ENCODE assay signal across 14 cellular contexts in genomic region chr9:5551771-5552170, GRCh38. TPM values are rescaled to one million over a fixed set of nuclear protein-coding genes. Genes with fewer than 3 reads are reported as not detected.
"Had no signal": no experiment of that assay in that cellular context is flagged by ENCODE, and none has a peak within 500 bp of the region (broad histone marks: within the 10 kb centered on the region; RNA-seq: fewer than 3 reads in every experiment).

No MANE protein-coding gene starts in this region.

- ATAC-seq: naive thymus-derived CD4-positive, alpha-beta T cell; right cardiac atrium had no signal

- H3K9me3 ChIP-seq: ovary had no signal

- H3K27ac Mint-ChIP-seq: endodermal cell, progenitor cell of endocrine pancreas had no signal

- H3K27me3 ChIP-seq: ovary had no signal

- H3K4me1 Mint-ChIP-seq: endodermal cell had no signal

- H3K4me3 Mint-ChIP-seq: endodermal cell; naive thymus-derived CD4-positive, alpha-beta T cell; nephron progenitor cell had no signal

- DNase-seq: endodermal cell; foreskin melanocyte; head of caudate nucleus; hippocampal formation; kidney glomerular epithelial cell; naive thymus-derived CD4-positive, alpha-beta T cell; nephron progenitor cell; ovary; right cardiac atrium; small intestine; stimulated activated CD4-positive, alpha-beta T cell treated with anti-CD3 and anti-CD28 coated beads, Interleukin-12 subunit alpha, Interleukin-12 subunit beta, amount 100 ng/mL, for 4 hours; stimulated activated naive CD4-positive, alpha-beta T cell treated with Interleukin-2 at 50 U/mL for 16 hours had no signal

- H3K9me3 Mint-ChIP-seq: endodermal cell, nephron progenitor cell had no signal

- H3K36me3 ChIP-seq: ovary had no signal

- H3K27me3 Mint-ChIP-seq: progenitor cell of endocrine pancreas had no signal

- H3K4me3 ChIP-seq: ovary had no signal

- H3K27ac ChIP-seq: ovary had no signal

RNA-seq across cellular contexts. Expression of gene PDCD1LG2, which starts 41.4 kb away (rescaled TPM):
- total RNA-seq: endodermal cell, mononuclear cell, progenitor cell of endocrine pancreas had no signal
- polyA plus RNA-seq: naive thymus-derived CD4-positive, alpha-beta T cell had no signal
